ENCODE assay signal across 1 cellular context in the genomic region with DNA sequence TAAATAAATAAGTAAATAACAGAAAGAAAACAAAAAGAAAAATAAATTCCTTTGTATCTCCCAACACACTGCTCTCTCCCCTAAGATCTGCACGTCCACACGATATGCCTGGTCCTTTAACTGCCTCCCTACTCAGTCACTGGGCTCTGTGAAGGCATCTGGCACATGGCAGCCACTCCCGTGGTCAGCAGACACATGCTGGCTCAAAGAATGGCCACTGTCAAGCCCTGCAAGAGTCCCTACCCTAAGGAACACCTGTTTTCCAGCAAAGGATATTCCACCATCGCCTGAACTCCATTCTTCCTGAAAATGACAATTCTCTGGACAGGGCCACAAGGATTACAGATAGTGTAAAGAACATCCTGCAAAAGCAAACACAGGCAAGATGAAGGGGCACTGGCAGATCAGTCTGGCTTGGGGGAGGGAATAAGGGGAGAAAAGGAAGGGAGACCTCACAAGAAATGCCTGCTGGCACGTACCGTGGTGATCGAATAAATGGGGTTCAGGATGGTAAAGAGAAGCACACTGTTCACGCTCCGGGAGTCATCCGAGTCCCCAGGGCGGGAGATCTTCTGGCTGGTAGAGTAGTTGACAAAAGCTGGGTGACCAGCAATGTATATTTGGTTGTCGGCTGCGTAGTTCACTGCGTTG.
TF ChIP-seq lines count a peak whose summit lies in the region.

No MANE protein-coding gene starts in this region.

TF ChIP-seq in H1, 55 proteins besides CTCF, POLR2A, EP300 and RAD21:
- no peak for TF ChIP-seq CBX5 (IDR thresholded peaks at IDR 0.05; ENCODE audit: low read depth, low read length)
- TF ChIP-seq POLR2AphosphoS5 (IDR thresholded peaks at IDR 0.05; ENCODE audit: low read depth, low read length): peak; percentile 63; the same call in 1 of the 2 replicates
